15 cellular contexts compared by ENCODE assay signal in the genomic region with DNA sequence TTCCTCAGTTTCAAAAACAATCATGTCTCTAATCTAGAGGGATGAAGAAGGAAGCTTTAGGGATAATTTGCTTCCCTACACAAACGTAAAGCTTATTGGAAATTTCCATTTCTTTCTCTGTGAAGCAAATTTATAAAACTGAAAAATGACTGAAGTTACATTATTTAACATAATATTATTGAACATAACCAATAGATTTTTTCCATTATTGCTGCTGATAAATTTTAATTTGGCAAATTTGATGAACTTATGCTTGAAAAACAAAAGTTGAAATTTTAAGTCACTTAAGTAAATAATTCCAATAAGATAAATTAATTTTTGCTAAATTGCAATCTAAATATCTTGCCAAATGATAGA.
"Had no signal": no experiment of that assay in that cellular context is flagged by ENCODE, and none has a peak within 500 bp of the region (broad histone marks: within the 10 kb centered on the region; RNA-seq: fewer than 3 reads in every experiment).

No MANE protein-coding gene starts in this region.

- H3K27me3 ChIP-seq: adrenal gland, cardiac muscle cell, ovary, sigmoid colon, spleen, upper lobe of right lung had no signal

- DNase-seq: activated CD4-positive, alpha-beta T cell treated with anti-CD3 and anti-CD28 coated beads for 4 hours; activated CD8-positive, alpha-beta T cell treated with anti-CD3 and anti-CD28 coated beads for 36 hours; activated effector memory CD4-positive, alpha-beta T cell treated with anti-CD3 and anti-CD28 coated beads, Interleukin-2, amount 50 U/mL, for 16 hours; activated T-cell treated with anti-CD3 and anti-CD28 coated beads, Interleukin-2, amount 50 U/mL, for 48 hours; ovary; sigmoid colon; spleen; stimulated activated naive CD8-positive, alpha-beta T cell treated with anti-CD3 and anti-CD28 coated beads, Interleukin-15, amount 100 ng/mL, for 72 hours; upper lobe of right lung had no signal

- H3K27ac ChIP-seq: adrenal gland, cardiac muscle cell, ovary, sigmoid colon, spleen, upper lobe of right lung had no signal

- H3K27me3 Mint-ChIP-seq: activated CD8-positive, alpha-beta T cell treated with anti-CD3 and anti-CD28 coated beads for 36 hours; activated naive CD4-positive, alpha-beta T cell treated with anti-CD3 and anti-CD28 coated beads, Interleukin-2, amount 50 U/mL, for 24 hours; stimulated activated naive CD8-positive, alpha-beta T cell treated with anti-CD3 and anti-CD28 coated beads, Interleukin-15, amount 100 ng/mL, for 72 hours had no signal

- H3K4me1 ChIP-seq: sigmoid colon, upper lobe of right lung had no signal

- H3K9me3 ChIP-seq: ovary, sigmoid colon, spleen, upper lobe of right lung had no signal

- H3K36me3 ChIP-seq: adrenal gland, cardiac muscle cell, ovary, sigmoid colon, upper lobe of right lung had no signal

- H3K4me3 Mint-ChIP-seq: activated CD8-positive, alpha-beta T cell treated with anti-CD3 and anti-CD28 coated beads for 36 hours; activated naive CD4-positive, alpha-beta T cell treated with anti-CD3 and anti-CD28 coated beads, Interleukin-2, amount 50 U/mL, for 24 hours; immature natural killer cell; neural crest cell; stimulated activated naive CD8-positive, alpha-beta T cell treated with anti-CD3 and anti-CD28 coated beads, Interleukin-15, amount 100 ng/mL, for 72 hours; T-helper 1 cell treated with Interleukin-12 subunit alpha and Interleukin-12 subunit beta and Interleukin-4 antibody, amounts not matched to agents 30 μg/mL and 1 μg/mL, for 36 hours had no signal

- H3K27ac Mint-ChIP-seq: activated CD8-positive, alpha-beta T cell treated with anti-CD3 and anti-CD28 coated beads for 36 hours; activated naive CD4-positive, alpha-beta T cell treated with anti-CD3 and anti-CD28 coated beads, Interleukin-2, amount 50 U/mL, for 24 hours; immature natural killer cell; stimulated activated naive CD8-positive, alpha-beta T cell treated with anti-CD3 and anti-CD28 coated beads, Interleukin-15, amount 100 ng/mL, for 72 hours; T-helper 1 cell treated with Interleukin-12 subunit alpha and Interleukin-12 subunit beta and Interleukin-4 antibody, amounts not matched to agents 30 μg/mL and 1 μg/mL, for 36 hours had no signal

- H3K4me3 ChIP-seq: adrenal gland, cardiac muscle cell, ovary, sigmoid colon, spleen, upper lobe of right lung had no signal

- H3K36me3 Mint-ChIP-seq: activated naive CD4-positive, alpha-beta T cell treated with anti-CD3 and anti-CD28 coated beads, Interleukin-2, amount 50 U/mL, for 24 hours had no signal

- H3K4me1 Mint-ChIP-seq: immature natural killer cell had no signal

- H3K9me3 Mint-ChIP-seq: activated CD8-positive, alpha-beta T cell treated with anti-CD3 and anti-CD28 coated beads for 36 hours; activated naive CD4-positive, alpha-beta T cell treated with anti-CD3 and anti-CD28 coated beads, Interleukin-2, amount 50 U/mL, for 24 hours; immature natural killer cell; neural crest cell; stimulated activated naive CD8-positive, alpha-beta T cell treated with anti-CD3 and anti-CD28 coated beads, Interleukin-15, amount 100 ng/mL, for 72 hours; T-helper 1 cell treated with Interleukin-12 subunit alpha and Interleukin-12 subunit beta and Interleukin-4 antibody, amounts not matched to agents 30 μg/mL and 1 μg/mL, for 36 hours had no signal
